ENCODE assay signal across 2 cellular contexts in genomic region chr3:126361211-126361610, GRCh38.
TF ChIP-seq lines count a peak whose summit lies in the region.

No MANE protein-coding gene starts in this region.

TF ChIP-seq in HepG2, 621 proteins besides CTCF, POLR2A, EP300 and RAD21 (continues in another document):
- no peak for TF ChIP-seq ARID3A (IDR thresholded peaks at IDR 0.05; ENCODE audit: low read depth, low read length)
- no peak for TF ChIP-seq ZZZ3 (CRISPR knock-in tag; IDR thresholded peaks at IDR 0.05; ENCODE audit: borderline replicate concordance)
- TF ChIP-seq CSRNP1 (CRISPR knock-in tag; IDR thresholded peaks at IDR 0.05) = no peak
- no peak for TF ChIP-seq RNF2 (conservative IDR thresholded peaks at IDR 0.05; ENCODE audit: low read depth)
- no peak for TF ChIP-seq ZNF678 (CRISPR knock-in tag; IDR thresholded peaks at IDR 0.05)
- TF ChIP-seq, protein P1, sequence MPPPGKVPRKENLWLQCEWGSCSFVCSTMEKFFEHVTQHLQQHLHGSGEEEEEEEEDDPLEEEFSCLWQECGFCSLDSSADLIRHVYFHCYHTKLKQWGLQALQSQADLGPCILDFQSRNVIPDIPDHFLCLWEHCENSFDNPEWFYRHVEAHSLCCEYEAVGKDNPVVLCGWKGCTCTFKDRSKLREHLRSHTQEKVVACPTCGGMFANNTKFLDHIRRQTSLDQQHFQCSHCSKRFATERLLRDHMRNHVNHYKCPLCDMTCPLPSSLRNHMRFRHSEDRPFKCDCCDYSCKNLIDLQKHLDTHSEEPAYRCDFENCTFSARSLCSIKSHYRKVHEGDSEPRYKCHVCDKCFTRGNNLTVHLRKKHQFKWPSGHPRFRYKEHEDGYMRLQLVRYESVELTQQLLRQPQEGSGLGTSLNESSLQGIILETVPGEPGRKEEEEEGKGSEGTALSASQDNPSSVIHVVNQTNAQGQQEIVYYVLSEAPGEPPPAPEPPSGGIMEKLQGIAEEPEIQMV (CRISPR knock-in tag; IDR thresholded peaks at IDR 0.05; ENCODE audit: low read depth) = no peak
- TF ChIP-seq HOXA5 (CRISPR knock-in tag; IDR thresholded peaks at IDR 0.05) = no peak
- TF ChIP-seq, protein P2, sequence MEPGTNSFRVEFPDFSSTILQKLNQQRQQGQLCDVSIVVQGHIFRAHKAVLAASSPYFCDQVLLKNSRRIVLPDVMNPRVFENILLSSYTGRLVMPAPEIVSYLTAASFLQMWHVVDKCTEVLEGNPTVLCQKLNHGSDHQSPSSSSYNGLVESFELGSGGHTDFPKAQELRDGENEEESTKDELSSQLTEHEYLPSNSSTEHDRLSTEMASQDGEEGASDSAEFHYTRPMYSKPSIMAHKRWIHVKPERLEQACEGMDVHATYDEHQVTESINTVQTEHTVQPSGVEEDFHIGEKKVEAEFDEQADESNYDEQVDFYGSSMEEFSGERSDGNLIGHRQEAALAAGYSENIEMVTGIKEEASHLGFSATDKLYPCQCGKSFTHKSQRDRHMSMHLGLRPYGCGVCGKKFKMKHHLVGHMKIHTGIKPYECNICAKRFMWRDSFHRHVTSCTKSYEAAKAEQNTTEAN (CRISPR knock-in tag; conservative IDR thresholded peaks at IDR 0.05) = no peak
- no peak for TF ChIP-seq ZC3H4 (CRISPR knock-in tag; IDR thresholded peaks at IDR 0.05; ENCODE audit: borderline replicate concordance)
- TF ChIP-seq CENPX (CRISPR knock-in tag; IDR thresholded peaks at IDR 0.05) = no peak
- TF ChIP-seq ZNF883 (CRISPR knock-in tag; IDR thresholded peaks at IDR 0.05; ENCODE audit: not compliant biosample characterization) = no peak
- no peak for TF ChIP-seq NAIF1 (CRISPR knock-in tag; IDR thresholded peaks at IDR 0.05; ENCODE audit: borderline replicate concordance)
- no peak for TF ChIP-seq PTBP1 (IDR thresholded peaks at IDR 0.05; ENCODE audit: low read depth, low read length, poor library complexity, severe bottlenecking)
- TF ChIP-seq, protein P3, sequence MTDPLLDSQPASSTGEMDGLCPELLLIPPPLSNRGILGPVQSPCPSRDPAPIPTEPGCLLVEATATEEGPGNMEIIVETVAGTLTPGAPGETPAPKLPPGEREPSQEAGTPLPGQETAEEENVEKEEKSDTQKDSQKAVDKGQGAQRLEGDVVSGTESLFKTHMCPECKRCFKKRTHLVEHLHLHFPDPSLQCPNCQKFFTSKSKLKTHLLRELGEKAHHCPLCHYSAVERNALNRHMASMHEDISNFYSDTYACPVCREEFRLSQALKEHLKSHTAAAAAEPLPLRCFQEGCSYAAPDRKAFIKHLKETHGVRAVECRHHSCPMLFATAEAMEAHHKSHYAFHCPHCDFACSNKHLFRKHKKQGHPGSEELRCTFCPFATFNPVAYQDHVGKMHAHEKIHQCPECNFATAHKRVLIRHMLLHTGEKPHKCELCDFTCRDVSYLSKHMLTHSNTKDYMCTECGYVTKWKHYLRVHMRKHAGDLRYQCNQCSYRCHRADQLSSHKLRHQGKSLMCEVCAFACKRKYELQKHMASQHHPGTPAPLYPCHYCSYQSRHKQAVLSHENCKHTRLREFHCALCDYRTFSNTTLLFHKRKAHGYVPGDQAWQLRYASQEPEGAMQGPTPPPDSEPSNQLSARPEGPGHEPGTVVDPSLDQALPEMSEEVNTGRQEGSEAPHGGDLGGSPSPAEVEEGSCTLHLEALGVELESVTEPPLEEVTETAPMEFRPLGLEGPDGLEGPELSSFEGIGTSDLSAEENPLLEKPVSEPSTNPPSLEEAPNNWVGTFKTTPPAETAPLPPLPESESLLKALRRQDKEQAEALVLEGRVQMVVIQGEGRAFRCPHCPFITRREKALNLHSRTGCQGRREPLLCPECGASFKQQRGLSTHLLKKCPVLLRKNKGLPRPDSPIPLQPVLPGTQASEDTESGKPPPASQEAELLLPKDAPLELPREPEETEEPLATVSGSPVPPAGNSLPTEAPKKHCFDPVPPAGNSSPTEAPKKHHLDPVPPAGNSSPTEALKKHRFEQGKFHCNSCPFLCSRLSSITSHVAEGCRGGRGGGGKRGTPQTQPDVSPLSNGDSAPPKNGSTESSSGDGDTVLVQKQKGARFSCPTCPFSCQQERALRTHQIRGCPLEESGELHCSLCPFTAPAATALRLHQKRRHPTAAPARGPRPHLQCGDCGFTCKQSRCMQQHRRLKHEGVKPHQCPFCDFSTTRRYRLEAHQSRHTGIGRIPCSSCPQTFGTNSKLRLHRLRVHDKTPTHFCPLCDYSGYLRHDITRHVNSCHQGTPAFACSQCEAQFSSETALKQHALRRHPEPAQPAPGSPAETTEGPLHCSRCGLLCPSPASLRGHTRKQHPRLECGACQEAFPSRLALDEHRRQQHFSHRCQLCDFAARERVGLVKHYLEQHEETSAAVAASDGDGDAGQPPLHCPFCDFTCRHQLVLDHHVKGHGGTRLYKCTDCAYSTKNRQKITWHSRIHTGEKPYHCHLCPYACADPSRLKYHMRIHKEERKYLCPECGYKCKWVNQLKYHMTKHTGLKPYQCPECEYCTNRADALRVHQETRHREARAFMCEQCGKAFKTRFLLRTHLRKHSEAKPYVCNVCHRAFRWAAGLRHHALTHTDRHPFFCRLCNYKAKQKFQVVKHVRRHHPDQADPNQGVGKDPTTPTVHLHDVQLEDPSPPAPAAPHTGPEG (CRISPR knock-in tag; IDR thresholded peaks at IDR 0.05) = no peak
- no peak for TF ChIP-seq RFXAP (CRISPR knock-in tag; IDR thresholded peaks at IDR 0.05; ENCODE audit: borderline replicate concordance)

TF ChIP-seq in H1, 55 proteins besides CTCF, POLR2A, EP300 and RAD21:
- TF ChIP-seq EZH2 (IDR thresholded peaks at IDR 0.05; ENCODE audit: low read depth, low read length, severe bottlenecking) (no peak), USF2 (IDR thresholded peaks at IDR 0.05; ENCODE audit: low read length) (no peak), CEBPB (IDR thresholded peaks at IDR 0.05; ENCODE audit: low read depth, low read length) (no peak), KDM5A (IDR thresholded peaks at IDR 0.05; ENCODE audit: low read length) (no peak), SRF (IDR thresholded peaks at IDR 0.05; ENCODE audit: low read depth, low read length) (no peak), BACH1 (IDR thresholded peaks at IDR 0.05; ENCODE audit: low read length) (no peak), SIX5 (IDR thresholded peaks at IDR 0.05; ENCODE audit: low read depth, low read length) (no peak), SAP30 (IDR thresholded peaks at IDR 0.05; ENCODE audit: insufficient read depth, insufficient replicate concordance, low read length) (no peak), CREB1 (IDR thresholded peaks at IDR 0.05) (no peak), SIRT6 (IDR thresholded peaks at IDR 0.05; ENCODE audit: low read length) (no peak), ATF3 (IDR thresholded peaks at IDR 0.05; ENCODE audit: insufficient read depth, low read depth, low read length) (no peak), TAF7 (optimal IDR thresholded peaks at IDR 0.05; ENCODE audit: borderline replicate concordance, low read depth, low read length) (no peak)
